In the genomic region with DNA sequence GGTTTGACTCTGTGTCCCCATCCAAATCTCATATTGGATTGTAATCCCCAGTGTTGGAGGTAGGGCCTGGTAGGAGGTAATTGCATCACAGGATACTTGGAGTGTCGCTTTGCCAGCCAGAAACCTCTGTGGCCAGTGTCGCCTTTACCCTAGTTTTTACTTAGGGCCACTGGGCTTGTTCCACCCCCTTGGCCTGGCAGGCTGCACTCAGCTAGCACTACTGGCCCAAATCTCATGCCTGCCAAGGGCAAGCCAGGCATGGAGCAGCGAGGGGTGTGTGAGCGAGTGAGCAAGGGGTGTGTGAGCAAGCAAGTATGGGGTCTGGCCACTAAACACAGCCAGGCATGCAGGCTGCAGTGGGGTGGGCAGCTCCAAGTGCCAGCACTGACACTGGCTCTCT, we compare ENCODE assay signal across 23 cellular contexts.
"Had no signal": no experiment of that assay in that cellular context is flagged by ENCODE, and none has a peak within 500 bp of the region (broad histone marks: within the 10 kb centered on the region; RNA-seq: fewer than 3 reads in every experiment).

No MANE protein-coding gene starts in this region.

- H3K4me2 ChIP-seq: KMS-11 had no signal

- H3K4me3 Mint-ChIP-seq: IgD-negative memory B cell had no signal

- DNase-seq: Kasumi-1, MM.1S, MV-4-11, NCI-H1048, NCI-H1105, NCI-H1417 treated with DMSO at 0.1 percent for 48 hours, NCI-H146, NCI-H1694 treated with DMSO at 0.1 percent for 48 hours, NCI-H1930, NCI-H2081, NCI-H2107, NCI-H2227 treated with DMSO at 0.1 percent for 48 hours, NCI-H524, NCI-H69, NCI-H774, RPMI8226, SHP77 had no signal

- FAIRE-seq: HTR-8/SVneo, K562, RCC 7860 had no signal

- H3K27me3 Mint-ChIP-seq: IgD-negative memory B cell had no signal

- H3K9ac ChIP-seq: KMS-11 had no signal

- H3K4me3 ChIP-seq: K562 had no signal

- H3K27ac Mint-ChIP-seq: IgD-negative memory B cell had no signal

- H3K27ac ChIP-seq: HL-60, KMS-11 had no signal
